In genomic region chr2:84906108-84906899, GRCh38 we compare ENCODE assay signal across 8 cellular contexts. TPM values are rescaled to one million over a fixed set of nuclear protein-coding genes. Genes with fewer than 3 reads are reported as not detected.
A peak's percentile ranks its signal among the peaks of the same experiment; 100 is the strongest.
DNase-seq lines count a peak whose midpoint lies in the region; ATAC-seq, FAIRE-seq and TF ChIP-seq lines count a peak whose summit lies in the region.

No MANE protein-coding gene starts in this region.

- H3K27me3 ChIP-seq in BJ (ENCODE audit: control insufficient read depth, insufficient read depth, low read length), result no peaks in the 10 kb centered on the region
- H3K27me3 ChIP-seq in muscle layer of duodenum (ENCODE audit: low read depth, low read length), result no peaks in the 10 kb centered on the region
- no peaks in the 10 kb centered on the region for H3K27me3 ChIP-seq in tibial nerve

- DNase-seq in BJ (ENCODE audit: low read depth) (no peak), endothelial cell (ENCODE audit: low spot score) (no peak), tibial nerve (ENCODE audit: low spot score in 2 of 2) (no peak), RCC 7860 (ENCODE audit: low spot score) (no peak)
- peak; percentile 41 for DNase-seq in activated CD4-positive, alpha-beta T cell treated with anti-CD3 and anti-CD28 coated beads, Interleukin-2, amount 50 U/mL, for 1 hour

- H3K4me3 Mint-ChIP-seq in endothelial cell (ENCODE audit: unreplicated experiment), result peak overlapping the region; percentile 95

- CTCF ChIA-PET in BJ (lab: Yijun Ruan, JAX), result interaction anchor here (1.0 to 3.3 kb wide), 3 partner anchors 12 to 19 kb away, joined by 3 to 30 read pairs (median 4); no protein-coding TSS in a partner anchor

- POLR2A ChIA-PET in BJ (lab: Charles Lee), result interaction anchor here (0.7 to 1.1 kb wide), 6 partner anchors 8 to 413 kb away, joined by 3 to 24 read pairs (median 4); no protein-coding TSS in a partner anchor

- peak overlapping the region; percentile 94 for H3K27ac ChIP-seq in muscle layer of duodenum (ENCODE audit: low read length)
- H3K27ac ChIP-seq in tibial nerve, result peak overlapping the region; percentile 97 to 99 (median 98)

- no peak for FAIRE-seq in RCC 7860 (lab: Jason Lieb, UNC)

- H3K9me3 Mint-ChIP-seq in endothelial cell (ENCODE audit: unreplicated experiment), result no peaks in the 10 kb centered on the region

- TF ChIP-seq CTCF in BJ (IDR thresholded peaks at IDR 0.05; ENCODE audit: insufficient read depth, low read depth, low read length), result no peak
- TF ChIP-seq CTCF in endothelial cell (IDR thresholded peaks at IDR 0.05; ENCODE audit: unreplicated experiment), result no peak
- TF ChIP-seq CTCF in tibial nerve (IDR thresholded peaks at IDR 0.05), result no peak

- 0 to 1% methylated on average over 37 to 38 of the region's 38 CpGs for WGBS in tibial nerve, 2 donors

- H3K4me1 ChIP-seq in muscle layer of duodenum (ENCODE audit: control insufficient read depth in 1 of 2, insufficient read depth in 2 of 2, low read length in 2 of 2), result no peaks in the 10 kb centered on the region
- H3K4me1 ChIP-seq in tibial nerve, result peaks cover 0 to 19% (median 7%) of the 10 kb centered on the region in 4 donors

- peak overlapping the region; percentile 80 for H3K4me3 ChIP-seq in BJ (ENCODE audit: low read depth, low read length)
- peak overlapping the region; percentile 91 to 96 for H3K4me3 ChIP-seq in muscle layer of duodenum (ENCODE audit: low read depth in 1 of 2, low read length in 2 of 2)
- H3K4me3 ChIP-seq in tibial nerve, result peak overlapping the region; percentile 66 to 94 (median 92)

- H3K27ac Mint-ChIP-seq in endothelial cell (ENCODE audit: unreplicated experiment), result peak overlapping the region; percentile 96

- no peaks in the 10 kb centered on the region for H3K9me3 ChIP-seq in muscle layer of duodenum (ENCODE audit: control insufficient read depth in 1 of 2, low read length in 2 of 2)
- H3K9me3 ChIP-seq in tibial nerve, result no peaks in the 10 kb centered on the region

- no peak for TF ChIP-seq POLR2A in tibial nerve (IDR thresholded peaks at IDR 0.05)

- peaks cover 30% of the 10 kb centered on the region for H3K27me3 Mint-ChIP-seq in endothelial cell (ENCODE audit: unreplicated experiment)

- H3K4me1 Mint-ChIP-seq in endothelial cell (ENCODE audit: unreplicated experiment), result peaks cover 26% of the 10 kb centered on the region

- peaks cover 40% of the 10 kb centered on the region for H3K36me3 Mint-ChIP-seq in endothelial cell (ENCODE audit: low read depth, unreplicated experiment)

- no peak for TF ChIP-seq EP300 in tibial nerve (IDR thresholded peaks at IDR 0.05)

- H3K36me3 ChIP-seq in BJ (ENCODE audit: control insufficient read depth, insufficient read depth, low read length), result peaks cover 5% of the 10 kb centered on the region
- H3K36me3 ChIP-seq in muscle layer of duodenum (ENCODE audit: control insufficient read depth in 1 of 2, insufficient read depth in 2 of 2, low read length in 2 of 2), result peaks cover 0 to 10% of the 10 kb centered on the region in 2 donors
- peaks cover 0 to 7% (median 0%) of the 10 kb centered on the region in 3 donors for H3K36me3 ChIP-seq in tibial nerve

- ATAC-seq in GM19395 (IDR thresholded peaks at IDR 0.05; ENCODE audit: unreplicated experiment) (peak; percentile 27), HG03442 (IDR thresholded peaks at IDR 0.05; ENCODE audit: unreplicated experiment) (peak; percentile 27)

RNA-seq across cellular contexts. Expression of gene TMSB10, which starts 0.8 kb away (rescaled TPM):
- 2,234 and 3,073 TPM in 2 replicates for polyA plus RNA-seq in BJ (2011; rRNA removed)
- 333 and 339 TPM in 2 replicates for polyA minus RNA-seq in BJ (2011; rRNA and poly(A)+ RNA removed)
- total RNA-seq in endothelial cell (ENCODE audit: unreplicated experiment) (3,500 TPM), tibial nerve (1,000 to 10,000 TPM; 5,005 to 6,715 (median 5,816) TPM)

RNA-seq across cellular contexts. Expression of gene TRABD2A, which starts 25.4 kb away (rescaled TPM):
- polyA plus RNA-seq in BJ (2011; rRNA removed), result 3.0 and 3.8 TPM in 2 replicates
- polyA minus RNA-seq in BJ (2011; rRNA and poly(A)+ RNA removed), result 4.1 and 4.8 TPM in 2 replicates
- total RNA-seq in endothelial cell (ENCODE audit: unreplicated experiment) (7.2 TPM), tibial nerve (1 to 10 TPM in 2 of 4 donors, under 1 TPM in 1, not detected in 1; 0.98 to 6.3 (median 1.7) TPM)
